Comparison of ENCODE assay signal across 8 cellular contexts in genomic region chr4:138242830-138243149, GRCh38. TPM values are rescaled to one million over a fixed set of nuclear protein-coding genes. Genes with fewer than 3 reads are reported as not detected.
DNase-seq lines count a peak whose midpoint lies in the region; ATAC-seq and TF ChIP-seq lines count a peak whose summit lies in the region.

No MANE protein-coding gene starts in this region.

- no peak for DNase-seq in activated naive CD4-positive, alpha-beta T cell treated with anti-CD3 and anti-CD28 coated beads, Interleukin-2, amount 50 U/mL, for 72 hours (ENCODE audit: low spot score in 2 of 2)
- DNase-seq in activated naive CD4-positive, alpha-beta T cell treated with anti-CD3 and anti-CD28 coated beads, Interleukin-2, amount 50 U/mL, for 16 hours = no peak
- no peak for DNase-seq in tibial nerve (ENCODE audit: low spot score in 2 of 2)
- DNase-seq in NCI-H1694 (lab: John Stamatoyannopoulos, UW) = no peak
- DNase-seq in trophoblast cell = no peak

- H3K9ac ChIP-seq in iPS-20b (ENCODE audit: low read depth, low read length) = peak overlapping the region; percentile 98
- H3K9ac ChIP-seq in trophoblast cell (ENCODE audit: low read length) = no peak overlapping the region

- H2BK5ac ChIP-seq in trophoblast cell (ENCODE audit: low read depth, low read length, poor library complexity) = no peak overlapping the region

- no peaks in the 10 kb centered on the region for H3K79me2 ChIP-seq in trophoblast cell (ENCODE audit: control insufficient read depth, insufficient read depth, low read length, poor library complexity)

- H3K4me1 Mint-ChIP-seq in activated T-helper 17 cell treated with anti-CD3 and anti-CD28 coated beads, Interleukin-2, amount 50 U/mL, for 72 hours = peaks cover 11% of the 10 kb centered on the region

- H3K4me3 Mint-ChIP-seq in activated T-helper 17 cell treated with anti-CD3 and anti-CD28 coated beads, Interleukin-2, amount 50 U/mL, for 72 hours = peak overlapping the region; percentile 86

- H3K9me3 ChIP-seq in iPS-20b (ENCODE audit: insufficient read depth, low read depth, low read length) = no peaks in the 10 kb centered on the region
- no peaks in the 10 kb centered on the region for H3K9me3 ChIP-seq in tibial nerve
- H3K9me3 ChIP-seq in trophoblast cell (ENCODE audit: insufficient read depth, low read depth, low read length) = no peaks in the 10 kb centered on the region

- H3K27ac ChIP-seq in iPS-20b (ENCODE audit: low read length) = peak overlapping the region; percentile 95
- H3K27ac ChIP-seq in tibial nerve = no peak overlapping the region
- no peak overlapping the region for H3K27ac ChIP-seq in trophoblast cell (ENCODE audit: low read depth, low read length)

- H3K4me3 ChIP-seq in iPS-20b (ENCODE audit: low read length) (peak overlapping the region; percentile 90), tibial nerve (peak overlapping the region in 3 of 4 donors; percentile 2 to 42 (median 10)), trophoblast cell (ENCODE audit: low read depth, low read length) (no peak overlapping the region)

- no peaks in the 10 kb centered on the region for H3K9me3 Mint-ChIP-seq in activated naive CD4-positive, alpha-beta T cell treated with anti-CD3 and anti-CD28 coated beads, Interleukin-2, amount 50 U/mL, for 72 hours
- H3K9me3 Mint-ChIP-seq in activated T-helper 17 cell treated with anti-CD3 and anti-CD28 coated beads, Interleukin-2, amount 50 U/mL, for 72 hours = no peaks in the 10 kb centered on the region

- no peak overlapping the region for H3K18ac ChIP-seq in trophoblast cell (ENCODE audit: low read length)

- H3K4me2 ChIP-seq in trophoblast cell (ENCODE audit: low read length) = no peak overlapping the region

- no peak overlapping the region for H3K23ac ChIP-seq in trophoblast cell (ENCODE audit: low read length)

- no peak for TF ChIP-seq EP300 in tibial nerve (IDR thresholded peaks at IDR 0.05)

- TF ChIP-seq POLR2A in tibial nerve (IDR thresholded peaks at IDR 0.05) = no peak

- no peak overlapping the region for H2AFZ ChIP-seq in trophoblast cell (ENCODE audit: insufficient read depth, low read length, poor library complexity)

- H2BK12ac ChIP-seq in trophoblast cell (ENCODE audit: low read length) = no peak overlapping the region

- no peak overlapping the region for H2BK120ac ChIP-seq in trophoblast cell (ENCODE audit: insufficient read depth, low read length, poor library complexity)

- peak overlapping the region in 1 of 2 donors; percentile 82 for H3K27ac Mint-ChIP-seq in activated naive CD4-positive, alpha-beta T cell treated with anti-CD3 and anti-CD28 coated beads, Interleukin-2, amount 50 U/mL, for 72 hours
- H3K27ac Mint-ChIP-seq in activated T-helper 17 cell treated with anti-CD3 and anti-CD28 coated beads, Interleukin-2, amount 50 U/mL, for 72 hours = peak overlapping the region; percentile 90

- H3K4me1 ChIP-seq in iPS-20b (ENCODE audit: insufficient read depth, low read length) = peaks cover 12% of the 10 kb centered on the region
- peaks cover 0 to 13% (median 3%) of the 10 kb centered on the region in 4 donors for H3K4me1 ChIP-seq in tibial nerve
- H3K4me1 ChIP-seq in trophoblast cell (ENCODE audit: control insufficient read depth in 1 of 2, insufficient read depth in 2 of 2, low read length in 2 of 2) = peaks cover 3 to 5% of the 10 kb centered on the region in 2 experiments

- no peak overlapping the region for H4K8ac ChIP-seq in trophoblast cell (ENCODE audit: low read depth, low read length)

- H3K36me3 ChIP-seq in iPS-20b (ENCODE audit: insufficient read depth, low read depth, low read length) (no peaks in the 10 kb centered on the region), tibial nerve (no peaks in the 10 kb centered on the region), trophoblast cell (ENCODE audit: control insufficient read depth in 1 of 2, insufficient read depth in 2 of 2, low read length in 2 of 2) (no peaks in the 10 kb centered on the region)

- H3K14ac ChIP-seq in trophoblast cell (ENCODE audit: low read length) = no peak overlapping the region

- WGBS in tibial nerve, 2 donors = 72% methylated on average over 1 of the region's 1 CpG
- WGBS in trophoblast cell (ENCODE audit: extremely low coverage, insufficient coverage, insufficient read length) = no CpG with 5 or more reads among the region's 1 CpG

- ATAC-seq in activated naive CD4-positive, alpha-beta T cell treated with anti-CD3 and anti-CD28 coated beads, Interleukin-2, amount 50 U/mL, for 72 hours = peak; percentile 9 to 15
- peak; percentile 55 for ATAC-seq in activated T-helper 17 cell treated with anti-CD3 and anti-CD28 coated beads, Interleukin-2, amount 50 U/mL, for 72 hours (replicated peaks)
- ATAC-seq in HG03354 (IDR thresholded peaks at IDR 0.05; ENCODE audit: poor library complexity, severe bottlenecking, unreplicated experiment) = no peak

- H4K91ac ChIP-seq in trophoblast cell (ENCODE audit: low read depth, low read length) = no peak overlapping the region

- H3K36me3 Mint-ChIP-seq in activated naive CD4-positive, alpha-beta T cell treated with anti-CD3 and anti-CD28 coated beads, Interleukin-2, amount 50 U/mL, for 72 hours = peaks cover 0 to 12% of the 10 kb centered on the region in 2 donors
- peaks cover 4% of the 10 kb centered on the region for H3K36me3 Mint-ChIP-seq in activated T-helper 17 cell treated with anti-CD3 and anti-CD28 coated beads, Interleukin-2, amount 50 U/mL, for 72 hours (ENCODE audit: low read depth)

- no peak overlapping the region for H4K12ac ChIP-seq in trophoblast cell (ENCODE audit: low read depth, low read length)

- H3K27me3 Mint-ChIP-seq in activated T-helper 17 cell treated with anti-CD3 and anti-CD28 coated beads, Interleukin-2, amount 50 U/mL, for 72 hours = no peaks in the 10 kb centered on the region

- H3K79me1 ChIP-seq in trophoblast cell (ENCODE audit: low read length) = peaks cover 4% of the 10 kb centered on the region

- H3K27me3 ChIP-seq in iPS-20b (ENCODE audit: insufficient read depth, low read length) (no peaks in the 10 kb centered on the region), tibial nerve (no peaks in the 10 kb centered on the region), trophoblast cell (ENCODE audit: insufficient read depth, low read length) (no peaks in the 10 kb centered on the region)

- no peak for TF ChIP-seq CTCF in tibial nerve (IDR thresholded peaks at IDR 0.05)

- no peak overlapping the region for H3K4ac ChIP-seq in trophoblast cell (ENCODE audit: low read depth, low read length)

- no peak overlapping the region for H2AK5ac ChIP-seq in trophoblast cell (ENCODE audit: low read length)

RNA-seq across cellular contexts. Expression of gene SLC7A11, which starts 0.6 kb away (rescaled TPM):
- 1 to 10 TPM; 2.0 to 5.2 TPM for total RNA-seq in activated naive CD4-positive, alpha-beta T cell treated with anti-CD3 and anti-CD28 coated beads, Interleukin-2, amount 50 U/mL, for 72 hours
- 1 to 10 TPM; 1.1 to 5.7 TPM for total RNA-seq in activated T-helper 17 cell treated with anti-CD3 and anti-CD28 coated beads, Interleukin-2, amount 50 U/mL, for 72 hours
- total RNA-seq in tibial nerve = under 1 TPM; under 0.01 to 0.30 (median 0.21) TPM
- 57.3 and 64.9 TPM in 2 replicates for polyA plus RNA-seq in trophoblast cell (2013)
